2 cellular contexts compared by ENCODE assay signal in the genomic region with DNA sequence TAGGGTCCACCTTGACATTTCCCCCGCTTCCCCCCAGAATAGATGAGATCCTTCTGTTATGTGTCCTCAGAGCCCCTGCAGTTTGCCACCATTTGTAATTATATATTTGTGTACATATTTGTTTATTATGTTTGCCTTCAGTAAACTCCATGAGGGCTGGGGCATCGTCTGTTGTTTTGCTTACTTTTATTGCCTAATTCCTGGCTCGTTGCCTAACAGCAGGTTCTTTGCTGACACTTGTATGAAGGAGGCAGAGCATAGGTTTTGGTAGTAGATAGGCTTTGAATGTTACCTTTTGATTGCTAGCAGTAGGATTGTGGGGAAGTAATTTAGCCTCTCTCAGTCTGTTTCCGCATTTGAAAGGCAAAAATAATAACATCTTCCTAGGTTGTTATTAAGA.
TF ChIP-seq lines count a peak whose summit lies in the region.

No MANE protein-coding gene starts in this region.

TF ChIP-seq in liver, 16 proteins besides CTCF, POLR2A, EP300 and RAD21 (continued from another document):
- no peak for TF ChIP-seq GABPA (IDR thresholded peaks at IDR 0.05 in 1 of 2, conservative IDR thresholded peaks at IDR 0.05 in 1 of 2)
- peak; percentile 30 for TF ChIP-seq FOXA2 (IDR thresholded peaks at IDR 0.05)
- no peak for TF ChIP-seq JUND (IDR thresholded peaks at IDR 0.05)
- peak in 1 of 2 donors; percentile 16 for TF ChIP-seq RXRA (IDR thresholded peaks at IDR 0.05)
- no peak for TF ChIP-seq SP1 (IDR thresholded peaks at IDR 0.05)
- TF ChIP-seq NR2F2 (IDR thresholded peaks at IDR 0.05): no peak
- TF ChIP-seq, protein P1, sequence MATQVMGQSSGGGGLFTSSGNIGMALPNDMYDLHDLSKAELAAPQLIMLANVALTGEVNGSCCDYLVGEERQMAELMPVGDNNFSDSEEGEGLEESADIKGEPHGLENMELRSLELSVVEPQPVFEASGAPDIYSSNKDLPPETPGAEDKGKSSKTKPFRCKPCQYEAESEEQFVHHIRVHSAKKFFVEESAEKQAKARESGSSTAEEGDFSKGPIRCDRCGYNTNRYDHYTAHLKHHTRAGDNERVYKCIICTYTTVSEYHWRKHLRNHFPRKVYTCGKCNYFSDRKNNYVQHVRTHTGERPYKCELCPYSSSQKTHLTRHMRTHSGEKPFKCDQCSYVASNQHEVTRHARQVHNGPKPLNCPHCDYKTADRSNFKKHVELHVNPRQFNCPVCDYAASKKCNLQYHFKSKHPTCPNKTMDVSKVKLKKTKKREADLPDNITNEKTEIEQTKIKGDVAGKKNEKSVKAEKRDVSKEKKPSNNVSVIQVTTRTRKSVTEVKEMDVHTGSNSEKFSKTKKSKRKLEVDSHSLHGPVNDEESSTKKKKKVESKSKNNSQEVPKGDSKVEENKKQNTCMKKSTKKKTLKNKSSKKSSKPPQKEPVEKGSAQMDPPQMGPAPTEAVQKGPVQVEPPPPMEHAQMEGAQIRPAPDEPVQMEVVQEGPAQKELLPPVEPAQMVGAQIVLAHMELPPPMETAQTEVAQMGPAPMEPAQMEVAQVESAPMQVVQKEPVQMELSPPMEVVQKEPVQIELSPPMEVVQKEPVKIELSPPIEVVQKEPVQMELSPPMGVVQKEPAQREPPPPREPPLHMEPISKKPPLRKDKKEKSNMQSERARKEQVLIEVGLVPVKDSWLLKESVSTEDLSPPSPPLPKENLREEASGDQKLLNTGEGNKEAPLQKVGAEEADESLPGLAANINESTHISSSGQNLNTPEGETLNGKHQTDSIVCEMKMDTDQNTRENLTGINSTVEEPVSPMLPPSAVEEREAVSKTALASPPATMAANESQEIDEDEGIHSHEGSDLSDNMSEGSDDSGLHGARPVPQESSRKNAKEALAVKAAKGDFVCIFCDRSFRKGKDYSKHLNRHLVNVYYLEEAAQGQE (IDR thresholded peaks at IDR 0.05): no peak
- TF ChIP-seq EGR1 (IDR thresholded peaks at IDR 0.05; ENCODE audit: low read depth in 2 of 2): no peak
- peak; percentile 19 for TF ChIP-seq YY1 (IDR thresholded peaks at IDR 0.05)
- peak; percentile 31 to 39 for TF ChIP-seq HNF4A (conservative IDR thresholded peaks at IDR 0.05)
- TF ChIP-seq, protein P2, sequence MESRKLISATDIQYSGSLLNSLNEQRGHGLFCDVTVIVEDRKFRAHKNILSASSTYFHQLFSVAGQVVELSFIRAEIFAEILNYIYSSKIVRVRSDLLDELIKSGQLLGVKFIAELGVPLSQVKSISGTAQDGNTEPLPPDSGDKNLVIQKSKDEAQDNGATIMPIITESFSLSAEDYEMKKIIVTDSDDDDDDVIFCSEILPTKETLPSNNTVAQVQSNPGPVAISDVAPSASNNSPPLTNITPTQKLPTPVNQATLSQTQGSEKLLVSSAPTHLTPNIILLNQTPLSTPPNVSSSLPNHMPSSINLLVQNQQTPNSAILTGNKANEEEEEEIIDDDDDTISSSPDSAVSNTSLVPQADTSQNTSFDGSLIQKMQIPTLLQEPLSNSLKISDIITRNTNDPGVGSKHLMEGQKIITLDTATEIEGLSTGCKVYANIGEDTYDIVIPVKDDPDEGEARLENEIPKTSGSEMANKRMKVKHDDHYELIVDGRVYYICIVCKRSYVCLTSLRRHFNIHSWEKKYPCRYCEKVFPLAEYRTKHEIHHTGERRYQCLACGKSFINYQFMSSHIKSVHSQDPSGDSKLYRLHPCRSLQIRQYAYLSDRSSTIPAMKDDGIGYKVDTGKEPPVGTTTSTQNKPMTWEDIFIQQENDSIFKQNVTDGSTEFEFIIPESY (IDR thresholded peaks at IDR 0.05): no peak
- TF ChIP-seq, protein P3, sequence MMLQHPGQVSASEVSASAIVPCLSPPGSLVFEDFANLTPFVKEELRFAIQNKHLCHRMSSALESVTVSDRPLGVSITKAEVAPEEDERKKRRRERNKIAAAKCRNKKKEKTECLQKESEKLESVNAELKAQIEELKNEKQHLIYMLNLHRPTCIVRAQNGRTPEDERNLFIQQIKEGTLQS (IDR thresholded peaks at IDR 0.05): no peak
- TF ChIP-seq HNF4G (IDR thresholded peaks at IDR 0.05): no peak
- no peak for TF ChIP-seq TAF1 (conservative IDR thresholded peaks at IDR 0.05)

TF ChIP-seq in GM23338, 12 proteins besides CTCF, POLR2A, EP300 and RAD21:
- TF ChIP-seq, protein P4, sequence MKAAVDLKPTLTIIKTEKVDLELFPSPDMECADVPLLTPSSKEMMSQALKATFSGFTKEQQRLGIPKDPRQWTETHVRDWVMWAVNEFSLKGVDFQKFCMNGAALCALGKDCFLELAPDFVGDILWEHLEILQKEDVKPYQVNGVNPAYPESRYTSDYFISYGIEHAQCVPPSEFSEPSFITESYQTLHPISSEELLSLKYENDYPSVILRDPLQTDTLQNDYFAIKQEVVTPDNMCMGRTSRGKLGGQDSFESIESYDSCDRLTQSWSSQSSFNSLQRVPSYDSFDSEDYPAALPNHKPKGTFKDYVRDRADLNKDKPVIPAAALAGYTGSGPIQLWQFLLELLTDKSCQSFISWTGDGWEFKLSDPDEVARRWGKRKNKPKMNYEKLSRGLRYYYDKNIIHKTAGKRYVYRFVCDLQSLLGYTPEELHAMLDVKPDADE (IDR thresholded peaks at IDR 0.05): no peak
- no peak for TF ChIP-seq EZH2 (IDR thresholded peaks at IDR 0.05; ENCODE audit: low read depth, unreplicated experiment)
- TF ChIP-seq, protein P1 (IDR thresholded peaks at IDR 0.05; ENCODE audit: unreplicated experiment): no peak
- no peak for TF ChIP-seq JUNB (IDR thresholded peaks at IDR 0.05; ENCODE audit: unreplicated experiment)
- no peak for TF ChIP-seq EZH2phosphoT487 (IDR thresholded peaks at IDR 0.05; ENCODE audit: unreplicated experiment)
- TF ChIP-seq, protein P5, sequence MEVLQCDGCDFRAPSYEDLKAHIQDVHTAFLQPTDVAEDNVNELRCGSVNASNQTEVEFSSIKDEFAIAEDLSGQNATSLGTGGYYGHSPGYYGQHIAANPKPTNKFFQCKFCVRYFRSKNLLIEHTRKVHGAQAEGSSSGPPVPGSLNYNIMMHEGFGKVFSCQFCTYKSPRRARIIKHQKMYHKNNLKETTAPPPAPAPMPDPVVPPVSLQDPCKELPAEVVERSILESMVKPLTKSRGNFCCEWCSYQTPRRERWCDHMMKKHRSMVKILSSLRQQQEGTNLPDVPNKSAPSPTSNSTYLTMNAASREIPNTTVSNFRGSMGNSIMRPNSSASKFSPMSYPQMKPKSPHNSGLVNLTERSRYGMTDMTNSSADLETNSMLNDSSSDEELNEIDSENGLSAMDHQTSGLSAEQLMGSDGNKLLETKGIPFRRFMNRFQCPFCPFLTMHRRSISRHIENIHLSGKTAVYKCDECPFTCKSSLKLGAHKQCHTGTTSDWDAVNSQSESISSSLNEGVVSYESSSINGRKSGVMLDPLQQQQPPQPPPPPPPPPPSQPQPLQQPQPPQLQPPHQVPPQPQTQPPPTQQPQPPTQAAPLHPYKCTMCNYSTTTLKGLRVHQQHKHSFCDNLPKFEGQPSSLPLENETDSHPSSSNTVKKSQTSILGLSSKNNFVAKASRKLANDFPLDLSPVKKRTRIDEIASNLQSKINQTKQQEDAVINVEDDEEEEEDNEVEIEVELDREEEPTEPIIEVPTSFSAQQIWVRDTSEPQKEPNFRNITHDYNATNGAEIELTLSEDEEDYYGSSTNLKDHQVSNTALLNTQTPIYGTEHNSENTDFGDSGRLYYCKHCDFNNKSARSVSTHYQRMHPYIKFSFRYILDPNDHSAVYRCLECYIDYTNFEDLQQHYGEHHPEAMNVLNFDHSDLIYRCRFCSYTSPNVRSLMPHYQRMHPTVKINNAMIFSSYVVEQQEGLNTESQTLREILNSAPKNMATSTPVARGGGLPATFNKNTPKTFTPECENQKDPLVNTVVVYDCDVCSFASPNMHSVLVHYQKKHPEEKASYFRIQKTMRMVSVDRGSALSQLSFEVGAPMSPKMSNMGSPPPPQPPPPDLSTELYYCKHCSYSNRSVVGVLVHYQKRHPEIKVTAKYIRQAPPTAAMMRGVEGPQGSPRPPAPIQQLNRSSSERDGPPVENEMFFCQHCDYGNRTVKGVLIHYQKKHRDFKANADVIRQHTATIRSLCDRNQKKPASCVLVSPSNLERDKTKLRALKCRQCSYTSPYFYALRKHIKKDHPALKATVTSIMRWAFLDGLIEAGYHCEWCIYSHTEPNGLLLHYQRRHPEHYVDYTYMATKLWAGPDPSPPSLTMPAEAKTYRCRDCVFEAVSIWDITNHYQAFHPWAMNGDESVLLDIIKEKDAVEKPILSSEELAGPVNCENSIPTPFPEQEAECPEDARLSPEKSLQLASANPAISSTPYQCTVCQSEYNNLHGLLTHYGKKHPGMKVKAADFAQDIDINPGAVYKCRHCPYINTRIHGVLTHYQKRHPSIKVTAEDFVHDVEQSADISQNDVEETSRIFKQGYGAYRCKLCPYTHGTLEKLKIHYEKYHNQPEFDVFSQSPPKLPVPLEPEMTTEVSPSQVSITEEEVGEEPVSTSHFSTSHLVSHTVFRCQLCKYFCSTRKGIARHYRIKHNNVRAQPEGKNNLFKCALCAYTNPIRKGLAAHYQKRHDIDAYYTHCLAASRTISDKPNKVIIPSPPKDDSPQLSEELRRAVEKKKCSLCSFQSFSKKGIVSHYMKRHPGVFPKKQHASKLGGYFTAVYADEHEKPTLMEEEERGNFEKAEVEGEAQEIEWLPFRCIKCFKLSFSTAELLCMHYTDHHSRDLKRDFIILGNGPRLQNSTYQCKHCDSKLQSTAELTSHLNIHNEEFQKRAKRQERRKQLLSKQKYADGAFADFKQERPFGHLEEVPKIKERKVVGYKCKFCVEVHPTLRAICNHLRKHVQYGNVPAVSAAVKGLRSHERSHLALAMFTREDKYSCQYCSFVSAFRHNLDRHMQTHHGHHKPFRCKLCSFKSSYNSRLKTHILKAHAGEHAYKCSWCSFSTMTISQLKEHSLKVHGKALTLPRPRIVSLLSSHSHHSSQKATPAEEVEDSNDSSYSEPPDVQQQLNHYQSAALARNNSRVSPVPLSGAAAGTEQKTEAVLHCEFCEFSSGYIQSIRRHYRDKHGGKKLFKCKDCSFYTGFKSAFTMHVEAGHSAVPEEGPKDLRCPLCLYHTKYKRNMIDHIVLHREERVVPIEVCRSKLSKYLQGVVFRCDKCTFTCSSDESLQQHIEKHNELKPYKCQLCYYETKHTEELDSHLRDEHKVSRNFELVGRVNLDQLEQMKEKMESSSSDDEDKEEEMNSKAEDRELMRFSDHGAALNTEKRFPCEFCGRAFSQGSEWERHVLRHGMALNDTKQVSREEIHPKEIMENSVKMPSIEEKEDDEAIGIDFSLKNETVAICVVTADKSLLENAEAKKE (CRISPR knock-in tag; IDR thresholded peaks at IDR 0.05): no peak
- no peak for TF ChIP-seq POLR2AphosphoS5 (IDR thresholded peaks at IDR 0.05; ENCODE audit: low read depth)
- TF ChIP-seq CREB1 (CRISPR knock-in tag; IDR thresholded peaks at IDR 0.05; ENCODE audit: low read depth): no peak
- no peak for TF ChIP-seq NANOG (IDR thresholded peaks at IDR 0.05; ENCODE audit: borderline replicate concordance)
- TF ChIP-seq STAT1 (IDR thresholded peaks at IDR 0.05; ENCODE audit: unreplicated experiment): no peak
- TF ChIP-seq ZNF114 (CRISPR knock-in tag; IDR thresholded peaks at IDR 0.05): no peak
- TF ChIP-seq ZNF331 (CRISPR knock-in tag; IDR thresholded peaks at IDR 0.05; ENCODE audit: low read depth): no peak
